24 cellular contexts compared by ENCODE assay signal in genomic region chr13:65310663-65311328, GRCh38.
DNase-seq lines count a peak whose midpoint lies in the region; FAIRE-seq and TF ChIP-seq lines count a peak whose summit lies in the region.
"Had no signal": no experiment of that assay in that cellular context is flagged by ENCODE, and none has a peak within 500 bp of the region (broad histone marks: within the 10 kb centered on the region; RNA-seq: fewer than 3 reads in every experiment).

No MANE protein-coding gene starts in this region.

- H3K4me1 ChIP-seq in kidney (ENCODE audit: control insufficient read depth in 1 of 2, insufficient read depth in 1 of 2, low read depth in 1 of 2, low read length in 2 of 2) (no peaks in the 10 kb centered on the region), neuronal stem cell (ENCODE audit: control insufficient read depth in 2 of 2, insufficient read depth in 1 of 2, low read depth in 1 of 2, low read length in 2 of 2) (no peaks in the 10 kb centered on the region)
- H3K4me1 ChIP-seq: A549; BE2C; BLaER1 treated with 17β-estradiol and CSF1 and Interleukin-3, amounts not matched to agents 10 nM and 100 nM; HAP-1 had no signal

- H3K4ac ChIP-seq in neuronal stem cell (ENCODE audit: low read length): no peak overlapping the region

- H3K27ac ChIP-seq in kidney (ENCODE audit: low read depth in 2 of 2, low read length in 2 of 2): no peak overlapping the region
- no peak overlapping the region for H3K27ac ChIP-seq in neuronal stem cell (replicated peaks; ENCODE audit: low read length)
- H3K27ac ChIP-seq: A549; BLaER1 treated with 17β-estradiol and CSF1 and Interleukin-3, amounts not matched to agents 10 nM and 100 nM had no signal

- DNase-seq in HEK293T (ENCODE audit: extremely low spot score) (no peak), kidney (peak; percentile 64), neuronal stem cell (ENCODE audit: low spot score) (no peak), H4 (ENCODE audit: low spot score) (no peak), NCI-H774 (lab: John Stamatoyannopoulos, UW) (no peak), RCC 7860 (ENCODE audit: low spot score) (no peak)
- DNase-seq: 8988T; ACHN; AML-193; BE2C; CD4-positive, alpha-beta T cell; CD8-positive, alpha-beta memory T cell; DMS 273 treated with DMSO at 0.1 percent for 48 hours; DMS53; DMS79 treated with DMSO at 0.1 percent for 48 hours; GF-D8 had no signal

- H3K18ac ChIP-seq in neuronal stem cell (ENCODE audit: low read length): no peak overlapping the region

- H3K9ac ChIP-seq in kidney (ENCODE audit: low read length in 2 of 2) (no peak overlapping the region), neuronal stem cell (ENCODE audit: low read depth, low read length, poor library complexity) (no peak overlapping the region)
- H3K9ac ChIP-seq: BLaER1 treated with 17β-estradiol and CSF1 and Interleukin-3, amounts not matched to agents 10 nM and 100 nM had no signal

- H3K36me3 ChIP-seq in kidney (ENCODE audit: control insufficient read depth in 1 of 2, insufficient read depth in 2 of 2, low read length in 2 of 2) (no peaks in the 10 kb centered on the region), neuronal stem cell (replicated peaks in 1 of 2; ENCODE audit: control insufficient read depth in 2 of 2, insufficient read depth in 2 of 2, low read length in 2 of 2) (no peaks in the 10 kb centered on the region)
- H3K36me3 ChIP-seq: BE2C; BLaER1 treated with 17β-estradiol and CSF1 and Interleukin-3, amounts not matched to agents 10 nM and 100 nM; HAP-1 had no signal

- no peak overlapping the region for H2BK12ac ChIP-seq in neuronal stem cell (ENCODE audit: low read length)

- POLR2A ChIA-PET in HEK293T (lab: Yijun Ruan, JAX): no interaction called here

- H3K79me1 ChIP-seq in neuronal stem cell (ENCODE audit: low read depth, low read length): peaks cover 2% of the 10 kb centered on the region

- H4K8ac ChIP-seq in neuronal stem cell (ENCODE audit: low read depth, low read length): no peak overlapping the region

- WGBS in neuronal stem cell (ENCODE audit: extremely low coverage in 2 of 2, insufficient read length in 2 of 2, insufficient replicate concordance in 1 of 2), 2 donors: no CpG with 5 or more reads among the region's 29 CpGs

- H2AFZ ChIP-seq in neuronal stem cell (ENCODE audit: low read length): no peak overlapping the region
- H2AFZ ChIP-seq: GM23338 had no signal

- no peak for TF ChIP-seq CTCF in kidney (IDR thresholded peaks at IDR 0.05; ENCODE audit: borderline replicate concordance, extremely low read depth, insufficient read depth)

- no peak for FAIRE-seq in kidney (lab: Jason Lieb, UNC)
- no peak for FAIRE-seq in RCC 7860 (lab: Jason Lieb, UNC)
- FAIRE-seq: A549, D721Med, GM12891, GM18507, H54 had no signal

- H3K23ac ChIP-seq in neuronal stem cell (ENCODE audit: low read depth, low read length, poor library complexity): peak overlapping the region; percentile 55

- no peak overlapping the region for H4K91ac ChIP-seq in neuronal stem cell (ENCODE audit: low read depth, low read length, poor library complexity)

- no peak overlapping the region for H3K4me2 ChIP-seq in neuronal stem cell (ENCODE audit: insufficient read depth, low read length, poor library complexity, severe bottlenecking)
- H3K4me2 ChIP-seq: A549; BLaER1 treated with 17β-estradiol and CSF1 and Interleukin-3, amounts not matched to agents 10 nM and 100 nM; GM23338 had no signal

- CTCF ChIA-PET in HEK293T (lab: Yijun Ruan, JAX): no interaction called here

- H2AK5ac ChIP-seq in neuronal stem cell (ENCODE audit: low read depth, low read length): no peak overlapping the region

- peak overlapping the region; percentile 56 for H3K14ac ChIP-seq in neuronal stem cell (ENCODE audit: low read length)

- no peak overlapping the region for H2BK120ac ChIP-seq in neuronal stem cell (ENCODE audit: low read depth, low read length)

- H3K9me3 ChIP-seq in kidney (ENCODE audit: control insufficient read depth in 1 of 2, low read length in 2 of 2) (no peaks in the 10 kb centered on the region), neuronal stem cell (replicated peaks in 1 of 2; ENCODE audit: control insufficient read depth in 2 of 2, insufficient read depth in 1 of 2, low read depth in 1 of 2, low read length in 2 of 2) (no peaks in the 10 kb centered on the region)
- H3K9me3 ChIP-seq: A549, BE2C, HAP-1 had no signal

- intact Hi-C loops in kidney (cut with DNase I): no loop called here

- H3K4me3 ChIP-seq in kidney (ENCODE audit: low read length in 2 of 2) (no peak overlapping the region), neuronal stem cell (ENCODE audit: low read length in 2 of 2) (no peak overlapping the region)
- H3K4me3 ChIP-seq: A549; BLaER1 treated with 17β-estradiol and CSF1 and Interleukin-3, amounts not matched to agents 10 nM and 100 nM; GM23338; HAP-1 had no signal

- H3K27me3 ChIP-seq in neuronal stem cell (ENCODE audit: control insufficient read depth in 3 of 3, insufficient read depth in 3 of 3, low read depth in 1 of 3, low read length in 3 of 3): no peaks in the 10 kb centered on the region
- H3K27me3 ChIP-seq: BE2C; BLaER1 treated with 17β-estradiol and CSF1 and Interleukin-3, amounts not matched to agents 10 nM and 100 nM had no signal

- H2BK15ac ChIP-seq in neuronal stem cell (ENCODE audit: low read length): no peak overlapping the region

- H2BK5ac ChIP-seq in neuronal stem cell (ENCODE audit: low read length): no peak overlapping the region

TF ChIP-seq in HEK293T, 16 proteins besides CTCF, POLR2A, EP300 and RAD21:
- no peak for TF ChIP-seq NFRKB (IDR thresholded peaks at IDR 0.05)
- no peak for TF ChIP-seq TARDBP (IDR thresholded peaks at IDR 0.05)
- 0 out of 2 replicates have a peak, but pooled peaks have one; percentile 17 for TF ChIP-seq ARNT (IDR thresholded peaks at IDR 0.05)
